ENCODE assay signal across 8 cellular contexts in genomic region chr17:82767041-82767754, GRCh38.
DNase-seq lines count a peak whose midpoint lies in the region; ATAC-seq and TF ChIP-seq lines count a peak whose summit lies in the region.

No MANE protein-coding gene starts in this region.

- peaks cover 7% of the 10 kb centered on the region for H3K79me2 ChIP-seq in parathyroid adenoma

- H3K4me1 ChIP-seq in parathyroid adenoma: no peaks in the 10 kb centered on the region

- DNase-seq in COLO668 (lab: John Stamatoyannopoulos, UW; ENCODE audit: unreplicated experiment): peak; percentile 32
- peak; percentile 75 for DNase-seq in KBM-7
- peak; percentile 71 for DNase-seq in activated CD4-positive, alpha-beta T cell treated with anti-CD3 and anti-CD28 coated beads for 48 hours
- DNase-seq in fibroblast of pulmonary artery (ENCODE audit: low read depth): peak; percentile 59
- DNase-seq in activated gamma-delta T cell treated with Interleukin-2 at 50 U/mL for 16 hours: no peak

- no peak overlapping the region for H3K4me2 ChIP-seq in parathyroid adenoma (ENCODE audit: low read length)

- H3K36me3 ChIP-seq in parathyroid adenoma (ENCODE audit: control insufficient read depth, insufficient read depth, low read length): no peaks in the 10 kb centered on the region

- in situ Hi-C loops in KBM-7 (cut with MboI; ENCODE audit: low pct_unique_long_range_greater_than_20kb, low sequenced_read_pairs): no loop called here

- no peak overlapping the region for H3K27ac ChIP-seq in parathyroid adenoma

- ATAC-seq in GM21529 (IDR thresholded peaks at IDR 0.05; ENCODE audit: unreplicated experiment) (no peak), GM21717 (IDR thresholded peaks at IDR 0.05; ENCODE audit: unreplicated experiment) (no peak)

- no peaks in the 10 kb centered on the region for H3K9me3 ChIP-seq in parathyroid adenoma (ENCODE audit: control insufficient read depth, low read length)

- H3K27me3 ChIP-seq in parathyroid adenoma (ENCODE audit: control insufficient read depth, insufficient read depth, low read length): no peaks in the 10 kb centered on the region

- no peak overlapping the region for H2AFZ ChIP-seq in parathyroid adenoma

- no peak overlapping the region for H3K9ac ChIP-seq in parathyroid adenoma

- TF ChIP-seq CTCF in fibroblast of pulmonary artery (IDR thresholded peaks at IDR 0.05; ENCODE audit: low read length, missing control alignments): peak; percentile 62
- peak; percentile 61 for TF ChIP-seq CTCF in parathyroid adenoma (IDR thresholded peaks at IDR 0.05)

- no peak overlapping the region for H3K4me3 ChIP-seq in fibroblast of pulmonary artery (replicated peaks; ENCODE audit: low read depth, low read length)
- no peak overlapping the region for H3K4me3 ChIP-seq in parathyroid adenoma (ENCODE audit: low read depth, low read length)
